In the genomic region with DNA sequence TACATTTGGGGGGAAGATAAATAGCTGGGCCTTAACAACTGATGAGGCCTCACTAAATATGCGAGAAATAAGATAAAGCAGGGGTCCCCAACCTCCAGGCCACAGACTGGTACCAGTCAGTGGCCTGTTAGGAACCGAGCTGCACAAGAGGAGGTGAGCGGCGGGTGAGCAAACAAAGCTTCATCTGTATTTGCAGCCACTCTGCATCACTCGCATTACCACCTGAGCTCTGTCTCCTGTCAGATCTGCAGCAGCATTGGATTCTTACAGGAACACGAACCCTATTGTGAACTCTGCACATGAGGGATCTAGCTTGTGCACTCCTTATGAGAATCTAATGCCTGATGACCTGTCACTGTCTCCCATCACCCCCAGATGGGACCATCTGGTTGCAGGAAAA, we compare ENCODE assay signal across 27 cellular contexts.
"Had no signal": no experiment of that assay in that cellular context is flagged by ENCODE, and none has a peak within 500 bp of the region (broad histone marks: within the 10 kb centered on the region; RNA-seq: fewer than 3 reads in every experiment).

No MANE protein-coding gene starts in this region.

- H3K4me3 Mint-ChIP-seq: stimulated activated effector memory CD8-positive, alpha-beta T cell treated with anti-CD3 and anti-CD28 coated beads, Interleukin-12 subunit alpha, Interleukin-12 subunit beta, amount 100 ng/mL, for 72 hours; stimulated activated memory B cell treated with anti-CD40 and anti-IgM and Interleukin-4, amounts not matched to agents 10 μg/mL and 1 μg/mL and 100 μg/mL, for 72 hours; stimulated activated naive B cell treated with anti-CD40 and anti-IgM and Interleukin-4, amounts not matched to agents 10 μg/mL and 1 μg/mL and 100 μg/mL, for 72 hours; stimulated activated naive CD8-positive, alpha-beta T cell treated with anti-CD3 and anti-CD28 coated beads, Interleukin-15, amount 100 ng/mL, for 72 hours; stimulated activated naive CD8-positive, alpha-beta T cell treated with anti-CD3 and anti-CD28 coated beads, Interleukin-15, Interleukin-2, amounts not matched to agents 100 ng/mL and 50 ng/mL, for 24 hours; type B pancreatic cell had no signal

- H3K4me3 ChIP-seq: stomach, suprapubic skin, testis, thoracic aorta, thyroid gland, tibial artery, tibial nerve, transverse colon, upper lobe of left lung, upper lobe of right lung, uterus, vagina had no signal

- H3K27ac Mint-ChIP-seq: stimulated activated effector memory CD8-positive, alpha-beta T cell treated with anti-CD3 and anti-CD28 coated beads, Interleukin-12 subunit alpha, Interleukin-12 subunit beta, amount 100 ng/mL, for 72 hours; stimulated activated memory B cell treated with anti-CD40 and anti-IgM and Interleukin-4, amounts not matched to agents 10 μg/mL and 1 μg/mL and 100 μg/mL, for 72 hours; stimulated activated naive B cell treated with anti-CD40 and anti-IgM and Interleukin-4, amounts not matched to agents 10 μg/mL and 1 μg/mL and 100 μg/mL, for 72 hours; type B pancreatic cell had no signal

- H3K4me1 ChIP-seq: uterus had no signal

- H3K36me3 ChIP-seq: stomach, thoracic aorta, thyroid gland, tibial artery, transverse colon, upper lobe of left lung, upper lobe of right lung, uterus, vagina had no signal

- H3K27me3 ChIP-seq: suprapubic skin, testis, thyroid gland, tibial artery, transverse colon, upper lobe of right lung, vagina had no signal

- H3K9me3 Mint-ChIP-seq: stimulated activated effector memory CD8-positive, alpha-beta T cell treated with anti-CD3 and anti-CD28 coated beads, Interleukin-12 subunit alpha, Interleukin-12 subunit beta, amount 100 ng/mL, for 72 hours; stimulated activated memory B cell treated with anti-CD40 and anti-IgM and Interleukin-4, amounts not matched to agents 10 μg/mL and 1 μg/mL and 100 μg/mL, for 72 hours; stimulated activated naive B cell treated with anti-CD40 and anti-IgM and Interleukin-4, amounts not matched to agents 10 μg/mL and 1 μg/mL and 100 μg/mL, for 72 hours; stimulated activated naive CD8-positive, alpha-beta T cell treated with anti-CD3 and anti-CD28 coated beads, Interleukin-15, amount 100 ng/mL, for 72 hours; stimulated activated naive CD8-positive, alpha-beta T cell treated with anti-CD3 and anti-CD28 coated beads, Interleukin-15, Interleukin-2, amounts not matched to agents 100 ng/mL and 50 ng/mL, for 24 hours; type B pancreatic cell had no signal

- H3K9me3 ChIP-seq: stomach, suprapubic skin, testis, thoracic aorta, thyroid gland, tibial artery, tibial nerve, transverse colon, upper lobe of right lung, uterus, vagina had no signal

- H3K27me3 Mint-ChIP-seq: stimulated activated memory B cell treated with anti-CD40 and anti-IgM and Interleukin-4, amounts not matched to agents 10 μg/mL and 1 μg/mL and 100 μg/mL, for 72 hours; stimulated activated naive B cell treated with anti-CD40 and anti-IgM and Interleukin-4, amounts not matched to agents 10 μg/mL and 1 μg/mL and 100 μg/mL, for 72 hours; stimulated activated naive CD8-positive, alpha-beta T cell treated with anti-CD3 and anti-CD28 coated beads, Interleukin-15, amount 100 ng/mL, for 72 hours; stimulated activated naive CD8-positive, alpha-beta T cell treated with anti-CD3 and anti-CD28 coated beads, Interleukin-15, Interleukin-2, amounts not matched to agents 100 ng/mL and 50 ng/mL, for 24 hours had no signal

- H3K27ac ChIP-seq: stomach, suprapubic skin, testis, thoracic aorta, thyroid gland, tibial artery, tibial nerve, transverse colon, upper lobe of left lung, upper lobe of right lung, uterus, vagina had no signal

- H3K36me3 Mint-ChIP-seq: stimulated activated memory B cell treated with anti-CD40 and anti-IgM and Interleukin-4, amounts not matched to agents 10 μg/mL and 1 μg/mL and 100 μg/mL, for 72 hours had no signal

- DNase-seq: stimulated activated CD4-positive, alpha-beta T cell treated with anti-CD3 and anti-CD28 coated beads, Interleukin-2, amount 100 ng/mL, for 48 hours; stimulated activated CD4-positive, alpha-beta T cell treated with anti-CD3 and anti-CD28 coated beads, Interleukin-4, amount 100 ng/mL, for 1 hour; stimulated activated CD4-positive, alpha-beta T cell treated with anti-CD3 and anti-CD28 coated beads, Interleukin-4, amount 100 ng/mL, for 24 hours; stimulated activated CD4-positive, alpha-beta T cell treated with anti-CD3 and anti-CD28 coated beads, Interleukin-4, amount 100 ng/mL, for 4 hours; stimulated activated CD8-positive, alpha-beta memory T cell treated with anti-CD3 and anti-CD28 coated beads, Interleukin-4, amount 100 ng/mL, for 48 hours; stimulated activated naive B cell treated with anti-CD40 and anti-IgM and Interleukin-4, amounts not matched to agents 10 μg/mL and 1 μg/mL and 100 μg/mL, for 72 hours; stimulated activated naive CD4-positive, alpha-beta T cell; stimulated activated naive CD4-positive, alpha-beta T cell treated with Interleukin-2 at 50 U/mL for 16 hours; stimulated activated naive CD8-positive, alpha-beta T cell treated with anti-CD3 and anti-CD28 coated beads, Interleukin-15, amount 100 ng/mL, for 72 hours; stimulated activated naive CD8-positive, alpha-beta T cell treated with anti-CD3 and anti-CD28 coated beads, Interleukin-15, Interleukin-2, amounts not matched to agents 100 U/mL and 50 U/mL, for 24 hours; stomach; substantia nigra; testis; thyroid gland; tibial artery; transverse colon; upper lobe of left lung; upper lobe of right lung; uterus had no signal
